In the genomic region with DNA sequence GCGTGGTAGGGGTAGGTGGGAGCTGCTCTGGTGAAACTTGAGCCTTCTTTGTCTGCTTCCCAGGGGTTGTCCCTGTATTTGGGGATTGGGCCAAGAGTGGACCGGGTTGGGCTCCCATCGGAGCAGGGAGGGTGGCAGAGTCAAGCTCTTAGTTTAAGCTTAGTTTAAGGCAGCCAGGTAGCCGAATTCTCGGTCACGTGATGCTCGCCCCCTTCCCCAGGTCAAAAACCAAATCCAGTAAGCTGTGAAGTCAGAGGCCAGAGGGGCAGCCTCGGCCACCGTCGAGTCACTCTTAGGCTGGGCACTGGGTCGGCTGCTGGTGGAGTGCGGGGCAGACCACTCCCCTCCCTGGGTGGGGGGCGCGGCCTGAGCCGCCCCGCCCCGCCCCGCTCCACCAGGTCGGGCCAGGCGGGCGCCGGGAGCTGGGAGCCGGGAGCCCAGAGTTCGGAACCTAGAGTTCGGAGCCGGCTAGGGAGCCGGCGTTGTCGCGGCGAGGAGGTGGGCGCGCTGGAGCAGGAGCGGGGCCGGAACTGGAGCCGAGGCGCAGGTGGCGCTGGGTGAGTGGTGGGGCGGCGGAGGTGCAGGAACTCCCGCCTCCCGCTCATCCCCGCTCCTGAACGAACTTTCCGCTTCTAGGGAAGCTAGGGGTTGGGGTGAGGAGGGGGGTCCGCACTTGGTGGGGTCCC, we compare ENCODE assay signal across 1 cellular context.
TF ChIP-seq lines count a peak whose summit lies in the region.

No MANE protein-coding gene starts in this region.

TF ChIP-seq in GM23338, 12 proteins besides CTCF, POLR2A, EP300 and RAD21:
- TF ChIP-seq JUNB (IDR thresholded peaks at IDR 0.05; ENCODE audit: unreplicated experiment) (no peak), POLR2AphosphoS5 (IDR thresholded peaks at IDR 0.05; ENCODE audit: low read depth) (peak; percentile 67; the same call in 1 of the 2 replicates)
- TF ChIP-seq, protein P1, sequence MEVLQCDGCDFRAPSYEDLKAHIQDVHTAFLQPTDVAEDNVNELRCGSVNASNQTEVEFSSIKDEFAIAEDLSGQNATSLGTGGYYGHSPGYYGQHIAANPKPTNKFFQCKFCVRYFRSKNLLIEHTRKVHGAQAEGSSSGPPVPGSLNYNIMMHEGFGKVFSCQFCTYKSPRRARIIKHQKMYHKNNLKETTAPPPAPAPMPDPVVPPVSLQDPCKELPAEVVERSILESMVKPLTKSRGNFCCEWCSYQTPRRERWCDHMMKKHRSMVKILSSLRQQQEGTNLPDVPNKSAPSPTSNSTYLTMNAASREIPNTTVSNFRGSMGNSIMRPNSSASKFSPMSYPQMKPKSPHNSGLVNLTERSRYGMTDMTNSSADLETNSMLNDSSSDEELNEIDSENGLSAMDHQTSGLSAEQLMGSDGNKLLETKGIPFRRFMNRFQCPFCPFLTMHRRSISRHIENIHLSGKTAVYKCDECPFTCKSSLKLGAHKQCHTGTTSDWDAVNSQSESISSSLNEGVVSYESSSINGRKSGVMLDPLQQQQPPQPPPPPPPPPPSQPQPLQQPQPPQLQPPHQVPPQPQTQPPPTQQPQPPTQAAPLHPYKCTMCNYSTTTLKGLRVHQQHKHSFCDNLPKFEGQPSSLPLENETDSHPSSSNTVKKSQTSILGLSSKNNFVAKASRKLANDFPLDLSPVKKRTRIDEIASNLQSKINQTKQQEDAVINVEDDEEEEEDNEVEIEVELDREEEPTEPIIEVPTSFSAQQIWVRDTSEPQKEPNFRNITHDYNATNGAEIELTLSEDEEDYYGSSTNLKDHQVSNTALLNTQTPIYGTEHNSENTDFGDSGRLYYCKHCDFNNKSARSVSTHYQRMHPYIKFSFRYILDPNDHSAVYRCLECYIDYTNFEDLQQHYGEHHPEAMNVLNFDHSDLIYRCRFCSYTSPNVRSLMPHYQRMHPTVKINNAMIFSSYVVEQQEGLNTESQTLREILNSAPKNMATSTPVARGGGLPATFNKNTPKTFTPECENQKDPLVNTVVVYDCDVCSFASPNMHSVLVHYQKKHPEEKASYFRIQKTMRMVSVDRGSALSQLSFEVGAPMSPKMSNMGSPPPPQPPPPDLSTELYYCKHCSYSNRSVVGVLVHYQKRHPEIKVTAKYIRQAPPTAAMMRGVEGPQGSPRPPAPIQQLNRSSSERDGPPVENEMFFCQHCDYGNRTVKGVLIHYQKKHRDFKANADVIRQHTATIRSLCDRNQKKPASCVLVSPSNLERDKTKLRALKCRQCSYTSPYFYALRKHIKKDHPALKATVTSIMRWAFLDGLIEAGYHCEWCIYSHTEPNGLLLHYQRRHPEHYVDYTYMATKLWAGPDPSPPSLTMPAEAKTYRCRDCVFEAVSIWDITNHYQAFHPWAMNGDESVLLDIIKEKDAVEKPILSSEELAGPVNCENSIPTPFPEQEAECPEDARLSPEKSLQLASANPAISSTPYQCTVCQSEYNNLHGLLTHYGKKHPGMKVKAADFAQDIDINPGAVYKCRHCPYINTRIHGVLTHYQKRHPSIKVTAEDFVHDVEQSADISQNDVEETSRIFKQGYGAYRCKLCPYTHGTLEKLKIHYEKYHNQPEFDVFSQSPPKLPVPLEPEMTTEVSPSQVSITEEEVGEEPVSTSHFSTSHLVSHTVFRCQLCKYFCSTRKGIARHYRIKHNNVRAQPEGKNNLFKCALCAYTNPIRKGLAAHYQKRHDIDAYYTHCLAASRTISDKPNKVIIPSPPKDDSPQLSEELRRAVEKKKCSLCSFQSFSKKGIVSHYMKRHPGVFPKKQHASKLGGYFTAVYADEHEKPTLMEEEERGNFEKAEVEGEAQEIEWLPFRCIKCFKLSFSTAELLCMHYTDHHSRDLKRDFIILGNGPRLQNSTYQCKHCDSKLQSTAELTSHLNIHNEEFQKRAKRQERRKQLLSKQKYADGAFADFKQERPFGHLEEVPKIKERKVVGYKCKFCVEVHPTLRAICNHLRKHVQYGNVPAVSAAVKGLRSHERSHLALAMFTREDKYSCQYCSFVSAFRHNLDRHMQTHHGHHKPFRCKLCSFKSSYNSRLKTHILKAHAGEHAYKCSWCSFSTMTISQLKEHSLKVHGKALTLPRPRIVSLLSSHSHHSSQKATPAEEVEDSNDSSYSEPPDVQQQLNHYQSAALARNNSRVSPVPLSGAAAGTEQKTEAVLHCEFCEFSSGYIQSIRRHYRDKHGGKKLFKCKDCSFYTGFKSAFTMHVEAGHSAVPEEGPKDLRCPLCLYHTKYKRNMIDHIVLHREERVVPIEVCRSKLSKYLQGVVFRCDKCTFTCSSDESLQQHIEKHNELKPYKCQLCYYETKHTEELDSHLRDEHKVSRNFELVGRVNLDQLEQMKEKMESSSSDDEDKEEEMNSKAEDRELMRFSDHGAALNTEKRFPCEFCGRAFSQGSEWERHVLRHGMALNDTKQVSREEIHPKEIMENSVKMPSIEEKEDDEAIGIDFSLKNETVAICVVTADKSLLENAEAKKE (CRISPR knock-in tag; IDR thresholded peaks at IDR 0.05) = no peak
- TF ChIP-seq, protein P2, sequence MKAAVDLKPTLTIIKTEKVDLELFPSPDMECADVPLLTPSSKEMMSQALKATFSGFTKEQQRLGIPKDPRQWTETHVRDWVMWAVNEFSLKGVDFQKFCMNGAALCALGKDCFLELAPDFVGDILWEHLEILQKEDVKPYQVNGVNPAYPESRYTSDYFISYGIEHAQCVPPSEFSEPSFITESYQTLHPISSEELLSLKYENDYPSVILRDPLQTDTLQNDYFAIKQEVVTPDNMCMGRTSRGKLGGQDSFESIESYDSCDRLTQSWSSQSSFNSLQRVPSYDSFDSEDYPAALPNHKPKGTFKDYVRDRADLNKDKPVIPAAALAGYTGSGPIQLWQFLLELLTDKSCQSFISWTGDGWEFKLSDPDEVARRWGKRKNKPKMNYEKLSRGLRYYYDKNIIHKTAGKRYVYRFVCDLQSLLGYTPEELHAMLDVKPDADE (IDR thresholded peaks at IDR 0.05) = no peak
TF ChIP-seq in GM23338: peak in this region for 1.
